Comparison of ENCODE assay signal across 8 cellular contexts in genomic region chrX:49878128-49878833, GRCh38. TPM values are rescaled to one million over a fixed set of nuclear protein-coding genes. Genes with fewer than 3 reads are reported as not detected.
DNase-seq lines count a peak whose midpoint lies in the region; ATAC-seq and TF ChIP-seq lines count a peak whose summit lies in the region.

No MANE protein-coding gene starts in this region.

- TF ChIP-seq POLR2A in uterus (IDR thresholded peaks at IDR 0.05), result no peak

- intact Hi-C loops in uterus (cut with DNase I; ENCODE audit: low total_unique reads), result no loop called here

- H3K27me3 Mint-ChIP-seq in activated naive CD4-positive, alpha-beta T cell treated with anti-CD3 and anti-CD28 coated beads, Interleukin-2, amount 10 ng/mL, durations not matched to agents 7 days and 5 days, result no peaks in the 10 kb centered on the region
- no peaks in the 10 kb centered on the region for H3K27me3 Mint-ChIP-seq in mesothelial cell of epicardium (ENCODE audit: low read depth)

- H3K27ac ChIP-seq in uterus, result peak overlapping the region; percentile 83 to 86

- peaks cover 22% of the 10 kb centered on the region for H3K4me1 Mint-ChIP-seq in activated naive CD4-positive, alpha-beta T cell treated with anti-CD3 and anti-CD28 coated beads, Interleukin-2, amount 10 ng/mL, durations not matched to agents 7 days and 5 days
- H3K4me1 Mint-ChIP-seq in mesothelial cell of epicardium, result peaks cover 26% of the 10 kb centered on the region

- no peak for TF ChIP-seq CTCF in choroid plexus epithelial cell (conservative IDR thresholded peaks at IDR 0.05; ENCODE audit: low read depth, low read length)
- no peak for TF ChIP-seq CTCF in mesothelial cell of epicardium (IDR thresholded peaks at IDR 0.05; ENCODE audit: unreplicated experiment)
- no peak for TF ChIP-seq CTCF in uterus (IDR thresholded peaks at IDR 0.05)

- H3K27me3 ChIP-seq in uterus, result no peaks in the 10 kb centered on the region

- no peaks in the 10 kb centered on the region for H3K9me3 Mint-ChIP-seq in activated naive CD4-positive, alpha-beta T cell treated with anti-CD3 and anti-CD28 coated beads, Interleukin-2, amount 10 ng/mL, durations not matched to agents 7 days and 5 days
- H3K9me3 Mint-ChIP-seq in activated naive CD4-positive, alpha-beta T cell treated with anti-CD3 and anti-CD28 coated beads, Interleukin-2, amount 50 U/mL, for 72 hours, result no peaks in the 10 kb centered on the region
- peaks cover 10% of the 10 kb centered on the region for H3K9me3 Mint-ChIP-seq in mesothelial cell of epicardium

- H3K4me1 ChIP-seq in uterus, result no peaks in the 10 kb centered on the region

- H3K4me3 ChIP-seq in choroid plexus epithelial cell (ENCODE audit: low read depth, low read length), result peak overlapping the region; percentile 65
- peak overlapping the region; percentile 48 to 58 for H3K4me3 ChIP-seq in uterus

- peak overlapping the region; percentile 72 for H3K4me3 Mint-ChIP-seq in activated naive CD4-positive, alpha-beta T cell treated with anti-CD3 and anti-CD28 coated beads, Interleukin-2, amount 10 ng/mL, durations not matched to agents 7 days and 5 days
- H3K4me3 Mint-ChIP-seq in mesothelial cell of epicardium, result peak overlapping the region; percentile 72

- H3K36me3 ChIP-seq in uterus, result no peaks in the 10 kb centered on the region

- CTCF ChIA-PET in activated naive CD4-positive, alpha-beta T cell treated with anti-CD3 and anti-CD28 coated beads, Interleukin-2, amount 10 ng/mL, durations not matched to agents 7 days and 5 days (lab: Charles Lee), result interaction anchor here (1.7 kb wide), 1 partner anchor 42 kb away, joined by 7 read pairs; no protein-coding TSS in a partner anchor

- no peaks in the 10 kb centered on the region for H3K9me3 ChIP-seq in uterus

- DNase-seq in activated naive CD4-positive, alpha-beta T cell treated with anti-CD3 and anti-CD28 coated beads, Interleukin-2, amount 10 ng/mL, durations not matched to agents 7 days and 5 days, result no peak
- DNase-seq in activated naive CD4-positive, alpha-beta T cell treated with anti-CD3 and anti-CD28 coated beads, Interleukin-2, amount 50 U/mL, for 72 hours (ENCODE audit: low spot score in 2 of 2), result no peak
- peak; percentile 1 for DNase-seq in choroid plexus epithelial cell (ENCODE audit: low read depth)
- DNase-seq in mesothelial cell of epicardium (ENCODE audit: low spot score in 2 of 2, unreplicated experiment in 2 of 2), result no peak
- DNase-seq in uterus, result peak in 1 of 2 donors; percentile 14
- no peak for DNase-seq in NCI-H2171 (lab: John Stamatoyannopoulos, UW)
- no peak for DNase-seq in NCI-H446 (lab: John Stamatoyannopoulos, UW)
- DNase-seq in NCI-H774 (lab: John Stamatoyannopoulos, UW), result no peak

- no peak for ATAC-seq in activated naive CD4-positive, alpha-beta T cell treated with anti-CD3 and anti-CD28 coated beads, Interleukin-2, amount 50 U/mL, for 72 hours

- H3K36me3 Mint-ChIP-seq in activated naive CD4-positive, alpha-beta T cell treated with anti-CD3 and anti-CD28 coated beads, Interleukin-2, amount 10 ng/mL, durations not matched to agents 7 days and 5 days, result peaks cover 5% of the 10 kb centered on the region
- peaks cover 0 to 6% of the 10 kb centered on the region in 2 donors for H3K36me3 Mint-ChIP-seq in activated naive CD4-positive, alpha-beta T cell treated with anti-CD3 and anti-CD28 coated beads, Interleukin-2, amount 50 U/mL, for 72 hours
- peaks cover 10% of the 10 kb centered on the region for H3K36me3 Mint-ChIP-seq in mesothelial cell of epicardium

- peak overlapping the region; percentile 69 for H3K27ac Mint-ChIP-seq in activated naive CD4-positive, alpha-beta T cell treated with anti-CD3 and anti-CD28 coated beads, Interleukin-2, amount 10 ng/mL, durations not matched to agents 7 days and 5 days
- H3K27ac Mint-ChIP-seq in activated naive CD4-positive, alpha-beta T cell treated with anti-CD3 and anti-CD28 coated beads, Interleukin-2, amount 50 U/mL, for 72 hours, result peak overlapping the region in 1 of 2 donors; percentile 67
- H3K27ac Mint-ChIP-seq in mesothelial cell of epicardium, result peak overlapping the region; percentile 93

RNA-seq across cellular contexts. Expression of gene USP27X, which starts 1.0 kb away (rescaled TPM):
- 1 to 10 TPM; 1.2 to 3.1 TPM for total RNA-seq in activated naive CD4-positive, alpha-beta T cell treated with anti-CD3 and anti-CD28 coated beads, Interleukin-2, amount 50 U/mL, for 72 hours
- total RNA-seq in mesothelial cell of epicardium (16.6 to 17.2 TPM (median 16.7 TPM) in 3 replicates), uterus (10 to 100 TPM in 1 of 4 donors, 1 to 10 TPM in 2, under 1 TPM in 1; 0.59 to 15.6 (median 4.1) TPM)

RNA-seq across cellular contexts. Expression of gene CLCN5, which starts 44.1 kb away (rescaled TPM):
- total RNA-seq in activated naive CD4-positive, alpha-beta T cell treated with anti-CD3 and anti-CD28 coated beads, Interleukin-2, amount 50 U/mL, for 72 hours, result 1 to 10 TPM; 3.6 to 5.6 TPM
- 52.0 to 54.7 TPM (median 53.0 TPM) in 3 replicates for total RNA-seq in mesothelial cell of epicardium
- total RNA-seq in uterus, result 10 to 100 TPM in 2 of 4 donors, 1 to 10 TPM in 2; 6.4 to 81.2 (median 11.0) TPM

RNA-seq across cellular contexts. Expression of gene PAGE4, which starts 49.2 kb away (rescaled TPM):
- total RNA-seq in activated naive CD4-positive, alpha-beta T cell treated with anti-CD3 and anti-CD28 coated beads, Interleukin-2, amount 50 U/mL, for 72 hours, result not detected
- total RNA-seq in mesothelial cell of epicardium (0.60 to 0.67 TPM in 2 of 3 replicates, not detected in the other), uterus (10 to 100 TPM in 1 of 4 donors, 1 to 10 TPM in 1, not detected in 2; 1.5 to 77.2 TPM)
